ENCODE assay signal across 21 cellular contexts in genomic region chr4:123046096-123046495, GRCh38.
DNase-seq lines count a peak whose midpoint lies in the region; ATAC-seq, FAIRE-seq and TF ChIP-seq lines count a peak whose summit lies in the region.
"Had no signal": no experiment of that assay in that cellular context is flagged by ENCODE, and none has a peak within 500 bp of the region (broad histone marks: within the 10 kb centered on the region; RNA-seq: fewer than 3 reads in every experiment).

No MANE protein-coding gene starts in this region.

- H3K36me3 Mint-ChIP-seq in activated T-helper 2 cell treated with anti-CD3 and anti-CD28 coated beads, Interferon-gamma antibody, Interleukin-2, Interleukin-4, amounts not matched to agents 10 μg/mL and 5 μg/mL and 100 μg/mL, durations not matched to agents 14 hours and 24 hours and 36 hours (ENCODE audit: low read depth) = peaks cover 47% of the 10 kb centered on the region

- peaks cover 59% of the 10 kb centered on the region for H3K9me3 Mint-ChIP-seq in activated T-helper 2 cell treated with anti-CD3 and anti-CD28 coated beads, Interferon-gamma antibody, Interleukin-2, Interleukin-4, amounts not matched to agents 10 μg/mL and 5 μg/mL and 100 μg/mL, durations not matched to agents 14 hours and 24 hours and 36 hours

- no peak overlapping the region for H3K4me3 ChIP-seq in AG09309 (ENCODE audit: control insufficient read depth, low read depth, low read length)
- H3K4me3 ChIP-seq: A549; BLaER1 treated with 17β-estradiol and CSF1 and Interleukin-3, amounts not matched to agents 10 nM and 100 nM had no signal

- H3K4me1 Mint-ChIP-seq in activated T-helper 2 cell treated with anti-CD3 and anti-CD28 coated beads, Interferon-gamma antibody, Interleukin-2, Interleukin-4, amounts not matched to agents 10 μg/mL and 5 μg/mL and 100 μg/mL, durations not matched to agents 14 hours and 24 hours and 36 hours (ENCODE audit: low read depth) = no peaks in the 10 kb centered on the region
- H3K4me1 Mint-ChIP-seq: B cell had no signal

- H3K27me3 Mint-ChIP-seq in activated T-helper 2 cell treated with anti-CD3 and anti-CD28 coated beads, Interferon-gamma antibody, Interleukin-2, Interleukin-4, amounts not matched to agents 10 μg/mL and 5 μg/mL and 100 μg/mL, durations not matched to agents 14 hours and 24 hours and 36 hours (ENCODE audit: low read depth) = no peaks in the 10 kb centered on the region
- H3K27me3 Mint-ChIP-seq: B cell; CD4-positive, alpha-beta T cell had no signal

- no peak for TF ChIP-seq CTCF in AG09309 (IDR thresholded peaks at IDR 0.05; ENCODE audit: control insufficient read depth, insufficient read depth, low read depth, low read length, missing control alignments)

- no peak for ATAC-seq in HG03139 (IDR thresholded peaks at IDR 0.05; ENCODE audit: unreplicated experiment)
- ATAC-seq: A549; CD8-positive, alpha-beta T cell had no signal

- H3K4me3 Mint-ChIP-seq in activated T-helper 2 cell treated with anti-CD3 and anti-CD28 coated beads, Interferon-gamma antibody, Interleukin-2, Interleukin-4, amounts not matched to agents 10 μg/mL and 5 μg/mL and 100 μg/mL, durations not matched to agents 14 hours and 24 hours and 36 hours (ENCODE audit: low read depth) = no peak overlapping the region
- H3K4me3 Mint-ChIP-seq: B cell; CD4-positive, alpha-beta T cell; CD8-positive, alpha-beta T cell had no signal

- peak; percentile 79 for FAIRE-seq in endometrium (lab: Jason Lieb, UNC)
- FAIRE-seq: A549, D721Med, GM12891 had no signal

- no peak overlapping the region for H3K27ac Mint-ChIP-seq in activated T-helper 2 cell treated with anti-CD3 and anti-CD28 coated beads, Interferon-gamma antibody, Interleukin-2, Interleukin-4, amounts not matched to agents 10 μg/mL and 5 μg/mL and 100 μg/mL, durations not matched to agents 14 hours and 24 hours and 36 hours
- H3K27ac Mint-ChIP-seq: B cell; CD4-positive, alpha-beta T cell; CD8-positive, alpha-beta T cell had no signal

- peak; percentile 34 for DNase-seq in AG09309 (ENCODE audit: low read depth)
- DNase-seq in EH (ENCODE audit: low read depth) = peak; percentile 9
- DNase-seq in fibroblast of gingiva (ENCODE audit: low read depth) = peak; percentile 56
- DNase-seq in retina = no peak
- no peak for DNase-seq in cardiac septum (ENCODE audit: low spot score)
- no peak for DNase-seq in activated T-helper 2 cell treated with anti-CD3 and anti-CD28 coated beads, Interferon-gamma antibody, Interleukin-2, Interleukin-4, amounts not matched to agents 10 μg/mL and 5 μg/mL and 100 μg/mL, durations not matched to agents 14 hours and 24 hours and 36 hours (ENCODE audit: low spot score)
- DNase-seq: AML-193; Caco-2; Calu3; CD4-positive, alpha-beta T cell; CD8-positive, alpha-beta T cell; DMS79 treated with DMSO at 0.1 percent for 48 hours; EL; GDM1 had no signal

- intact Hi-C loops in cardiac septum (cut with DNase I) = no loop called here
- intact Hi-C loops in activated T-helper 2 cell treated with anti-CD3 and anti-CD28 coated beads, Interferon-gamma antibody, Interleukin-2, Interleukin-4, amounts not matched to agents 10 μg/mL and 5 μg/mL and 100 μg/mL, durations not matched to agents 14 hours and 24 hours and 36 hours (cut with micrococcal nuclease) = no loop called here

Comparison
In these comparisons a context has a peak if more than half of its experiments do, and no peak if none do; other contexts are left out.
1. DNase-seq: peak in AG09309 (single experiment), EH (single experiment) and fibroblast of gingiva (single experiment); none in retina (single experiment), cardiac septum (single experiment) and activated T-helper 2 cell treated with anti-CD3 and anti-CD28 coated beads, Interferon-gamma antibody, Interleukin-2, Interleukin-4, amounts not matched to agents 10 μg/mL and 5 μg/mL and 100 μg/mL, durations not matched to agents 14 hours and 24 hours and 36 hours (single experiment).